Comparison of ENCODE assay signal across 20 cellular contexts in the genomic region with DNA sequence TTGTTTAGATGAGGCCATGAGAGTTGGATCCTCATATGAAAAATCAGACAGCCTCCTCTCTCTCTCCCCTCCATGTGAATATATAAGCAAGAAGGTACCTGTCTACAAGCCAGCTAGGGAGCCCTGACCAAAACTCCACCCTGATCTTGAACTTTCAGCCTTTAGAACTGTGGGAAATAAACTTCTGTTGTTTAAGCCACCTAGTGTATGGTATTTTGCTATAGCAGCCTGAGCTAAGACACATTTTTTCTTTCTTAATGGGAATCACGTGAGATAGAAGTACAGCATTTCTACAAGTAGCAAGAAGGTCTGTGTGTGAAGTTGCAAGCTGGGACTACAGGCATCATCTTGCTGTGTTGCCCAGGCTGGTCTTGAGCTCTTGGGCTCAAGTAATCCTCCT. TPM values are rescaled to one million over a fixed set of nuclear protein-coding genes. Genes with fewer than 3 reads are reported as not detected.
DNase-seq lines count a peak whose midpoint lies in the region; ATAC-seq and TF ChIP-seq lines count a peak whose summit lies in the region.
"Had no signal": no experiment of that assay in that cellular context is flagged by ENCODE, and none has a peak within 500 bp of the region (broad histone marks: within the 10 kb centered on the region; RNA-seq: fewer than 3 reads in every experiment).

No MANE protein-coding gene starts in this region.

- ATAC-seq in left cardiac atrium, result no peak
- ATAC-seq: activated CD4-positive, CD25-positive, alpha-beta regulatory T cell treated with anti-CD3 and anti-CD28 coated beads, Interleukin-2, amount 50 U/mL, for 24 hours had no signal

- H3K4me3 ChIP-seq in AG10803 (ENCODE audit: low read length), result no peak overlapping the region
- no peak overlapping the region for H3K4me3 ChIP-seq in choroid plexus epithelial cell (ENCODE audit: low read depth, low read length)
- H3K4me3 ChIP-seq: BLaER1 treated with 17β-estradiol and CSF1 and Interleukin-3, amounts not matched to agents 10 nM and 100 nM; breast epithelium had no signal

- intact Hi-C loops in left cardiac atrium (cut with DNase I), result loop anchor here in 1 of 2 donors (10.0 kb wide), 1 partner anchor 251 kb away; no protein-coding TSS in a partner anchor

- TF ChIP-seq CTCF in AG10803 (conservative IDR thresholded peaks at IDR 0.05; ENCODE audit: low read length) (peak; percentile 37), choroid plexus epithelial cell (conservative IDR thresholded peaks at IDR 0.05; ENCODE audit: low read depth, low read length) (peak; percentile 31)

- DNase-seq in AG10803 (ENCODE audit: low read depth) (peak; percentile 59), HT-29 (ENCODE audit: low spot score) (peak; percentile 2), choroid plexus epithelial cell (ENCODE audit: low read depth) (peak; percentile 62), foreskin melanocyte (peak; percentile 12), SK-N-DZ (ENCODE audit: low spot score) (no peak), T-helper 1 cell (no peak), left cardiac atrium (no peak), NCI-H69 (lab: John Stamatoyannopoulos, UW) (no peak)
- DNase-seq: activated CD4-positive, alpha-beta memory T cell treated with anti-CD3 and anti-CD28 coated beads, Interleukin-2, amount 10 ng/mL, durations not matched to agents 7 days and 5 days; activated gamma-delta T cell treated with Interleukin-2 at 50 U/mL for 16 hours; Calu3; kidney glomerular epithelial cell; mammary epithelial cell; NCI-H774 had no signal

RNA-seq across cellular contexts. Expression of a gene that starts 16.3 kb away (rescaled TPM):
- total RNA-seq in HT-29 (2014; rRNA removed; shearing (Covaris generic)), result not detected in 2 replicates
- not detected in 2 replicates for polyA plus RNA-seq in SK-N-DZ (2014; cell fraction: cytosol; rRNA removed)
- polyA plus RNA-seq in SK-N-DZ (2014; cell fraction: nucleus; rRNA removed), result 0.40 TPM in 1 of 2 replicates, not detected in the other
- total RNA-seq in left cardiac atrium, result under 1 TPM in 1 of 2 donors, not detected in 1; 0.18 TPM
- total RNA-seq: activated CD4-positive, alpha-beta memory T cell treated with anti-CD3 and anti-CD28 coated beads, Interleukin-2, amount 10 ng/mL, durations not matched to agents 7 days and 5 days; breast epithelium; Calu3; Daoy; H4; mammary epithelial cell had no signal
- polyA plus RNA-seq: IgD-negative memory B cell, mammary epithelial cell had no signal

RNA-seq across cellular contexts. Expression of a gene that starts 24.6 kb away (rescaled TPM):
- total RNA-seq in HT-29 (2014; rRNA removed; shearing (Covaris generic)), result 5.9 and 12.4 TPM in 2 replicates
- polyA plus RNA-seq in SK-N-DZ (2014; cell fraction: cytosol; rRNA removed), result 11.7 and 22.0 TPM in 2 replicates
- 17.3 and 21.4 TPM in 2 replicates for polyA plus RNA-seq in SK-N-DZ (2014; cell fraction: nucleus; rRNA removed)
- 10 to 100 TPM; 31.8 to 41.9 TPM for total RNA-seq in left cardiac atrium

Comparison
In these comparisons a context has a peak if more than half of its experiments do, and no peak if none do; other contexts are left out.
1. DNase-seq: peak in AG10803 (single experiment), HT-29 (single experiment), choroid plexus epithelial cell (single experiment) and foreskin melanocyte (single experiment); none in SK-N-DZ (single experiment), T-helper 1 cell (0 of 5), left cardiac atrium (single experiment) and NCI-H69 (single experiment).